In genomic region chr22:44703269-44703870, GRCh38 we compare ENCODE assay signal across 8 cellular contexts. TPM values are rescaled to one million over a fixed set of nuclear protein-coding genes. Genes with fewer than 3 reads are reported as not detected.
A peak's percentile ranks its signal among the peaks of the same experiment; 100 is the strongest.
DNase-seq lines count a peak whose midpoint lies in the region; ATAC-seq and TF ChIP-seq lines count a peak whose summit lies in the region.

No MANE protein-coding gene starts in this region.

- POLR2A ChIA-PET in activated B cell treated with CpG ODN at 0.5 μM for 24 hours (lab: Charles Lee), result no interaction called here

- H3K4me1 Mint-ChIP-seq in activated B cell treated with CpG ODN at 0.5 μM for 24 hours, result peaks cover 20% of the 10 kb centered on the region

- peak overlapping the region; percentile 73 for H3K9ac ChIP-seq in skeletal muscle satellite cell (ENCODE audit: low read depth, low read length)

- H3K36me3 ChIP-seq in HAP-1 (replicated peaks), result no peaks in the 10 kb centered on the region
- no peaks in the 10 kb centered on the region for H3K36me3 ChIP-seq in skeletal muscle satellite cell (ENCODE audit: insufficient read depth, low read length)

- no peak for TF ChIP-seq CTCF in activated B cell treated with CpG ODN at 0.5 μM for 24 hours (IDR thresholded peaks at IDR 0.05)

- no peaks in the 10 kb centered on the region for H3K27me3 Mint-ChIP-seq in activated B cell treated with CpG ODN at 0.5 μM for 24 hours

- DNase-seq in HAP-1 (ENCODE audit: low spot score in 2 of 2) (no peak), activated B cell treated with CpG ODN at 0.5 μM for 24 hours (no peak), MV-4-11 (lab: John Stamatoyannopoulos, UW) (no peak), SK-N-DZ (ENCODE audit: low spot score) (no peak)
- no peak for DNase-seq in activated CD8-positive, alpha-beta memory T cell treated with anti-CD3 and anti-CD28 coated beads, Interleukin-2, amount 50 U/mL, for 4 hours

- H3K36me3 Mint-ChIP-seq in activated B cell treated with CpG ODN at 0.5 μM for 24 hours (ENCODE audit: low read depth), result no peaks in the 10 kb centered on the region

- peak overlapping the region; percentile 41 for H3K4me3 ChIP-seq in HAP-1
- peak overlapping the region; percentile 58 for H3K4me3 ChIP-seq in iPS-11a (ENCODE audit: low read depth, low read length)
- peak overlapping the region; percentile 73 for H3K4me3 ChIP-seq in skeletal muscle satellite cell (ENCODE audit: low read length)

- intact Hi-C loops in activated B cell treated with CpG ODN at 0.5 μM for 24 hours (cut with micrococcal nuclease), result loop anchor here (10.0 kb wide), 1 partner anchor 519 kb away; the partner anchor contains the start of gene PARVG

- H3K4me3 Mint-ChIP-seq in activated B cell treated with CpG ODN at 0.5 μM for 24 hours, result peak overlapping the region; percentile 72

- H3K27me3 ChIP-seq in HAP-1 (ENCODE audit: low read depth) (no peaks in the 10 kb centered on the region), skeletal muscle satellite cell (ENCODE audit: control insufficient read depth, insufficient read depth, low read length) (peaks cover 17% of the 10 kb centered on the region)

- CTCF ChIA-PET in activated B cell treated with CpG ODN at 0.5 μM for 24 hours (lab: Charles Lee), result interaction anchor here (1.1 kb wide), 1 partner anchor 25 kb away, joined by 3 read pairs; no protein-coding TSS in a partner anchor

- peak overlapping the region; percentile 89 for H3K4me2 ChIP-seq in skeletal muscle satellite cell (ENCODE audit: low read length)

- H3K27ac Mint-ChIP-seq in activated B cell treated with CpG ODN at 0.5 μM for 24 hours, result no peak overlapping the region

- in situ Hi-C loops in HAP-1 (cut with MboI; ENCODE audit: low sequenced_read_pairs), result no loop called here

- ATAC-seq in activated B cell treated with CpG ODN at 0.5 μM for 24 hours (ENCODE audit: low read depth) (no peak), HG03342 (IDR thresholded peaks at IDR 0.05; ENCODE audit: unreplicated experiment) (no peak)

- H3K4me1 ChIP-seq in HAP-1 (peaks cover 4% of the 10 kb centered on the region), skeletal muscle satellite cell (ENCODE audit: control insufficient read depth, insufficient read depth, low read length) (peaks cover 33% of the 10 kb centered on the region)

- no peaks in the 10 kb centered on the region for H3K9me3 ChIP-seq in HAP-1
- H3K9me3 ChIP-seq in skeletal muscle satellite cell (replicated peaks; ENCODE audit: low read length), result no peaks in the 10 kb centered on the region

- no peaks in the 10 kb centered on the region for H3K9me3 Mint-ChIP-seq in activated B cell treated with CpG ODN at 0.5 μM for 24 hours

RNA-seq across cellular contexts. Expression of gene PRR5, which starts 1.4 kb away (rescaled TPM):
- 15.5 and 18.0 TPM in 2 replicates for total RNA-seq in activated B cell treated with CpG ODN at 0.5 μM for 24 hours
- total RNA-seq in skeletal muscle satellite cell (2012; rRNA removed), result 4.1 and 4.6 TPM in 2 replicates
- polyA plus RNA-seq in SK-N-DZ (2014; cell fraction: cytosol; rRNA removed), result 1.0 and 3.1 TPM in 2 replicates
- polyA plus RNA-seq in SK-N-DZ (2014; cell fraction: nucleus; rRNA removed), result 0.84 and 1.1 TPM in 2 replicates

RNA-seq across cellular contexts. Expression of gene ARHGAP8, which starts 49.0 kb away (rescaled TPM):
- total RNA-seq in activated B cell treated with CpG ODN at 0.5 μM for 24 hours, result 0.17 and 0.49 TPM in 2 replicates
- not detected in 2 replicates for total RNA-seq in skeletal muscle satellite cell (2012; rRNA removed)
- polyA plus RNA-seq in SK-N-DZ (2014; cell fraction: cytosol; rRNA removed), result not detected in 2 replicates
- not detected in 2 replicates for polyA plus RNA-seq in SK-N-DZ (2014; cell fraction: nucleus; rRNA removed)
